In the genomic region with DNA sequence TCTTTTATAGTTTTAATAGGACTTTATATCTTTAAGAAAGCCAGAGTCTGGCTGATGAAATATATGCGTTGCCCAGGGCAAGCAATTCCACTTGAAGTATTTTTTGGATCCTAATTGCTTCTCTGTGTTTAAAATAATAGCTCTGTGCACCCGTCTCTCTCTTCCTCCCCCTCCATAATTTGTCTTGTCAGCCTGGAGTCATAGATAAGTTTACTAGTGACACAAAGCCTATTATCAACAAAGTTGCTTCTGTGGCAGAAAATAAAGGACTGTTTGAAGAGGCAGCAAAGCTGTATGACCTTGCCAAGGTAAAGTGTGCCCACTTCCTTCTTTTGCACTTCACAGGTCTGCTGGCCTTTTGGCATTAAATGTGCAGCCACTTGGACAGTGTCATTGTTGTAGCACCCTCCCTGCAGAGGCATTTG, we compare ENCODE assay signal across 1 cellular context.
TF ChIP-seq lines count a peak whose summit lies in the region.

No MANE protein-coding gene starts in this region.

TF ChIP-seq in HepG2, 621 proteins besides CTCF, POLR2A, EP300 and RAD21 (continued from another document):
- no peak for TF ChIP-seq SOX13 (IDR thresholded peaks at IDR 0.05)
- TF ChIP-seq SOX13 (CRISPR knock-in tag; conservative IDR thresholded peaks at IDR 0.05 in 1 of 2, IDR thresholded peaks at IDR 0.05 in 1 of 2) = peak in 1 of 2 experiments; percentile 64; a peak in 1 of 4 replicates
- TF ChIP-seq ETV5 (CRISPR knock-in tag; IDR thresholded peaks at IDR 0.05; ENCODE audit: borderline replicate concordance) = peak; percentile 25; the same call in 1 of the 2 replicates
- TF ChIP-seq ELF3 (CRISPR knock-in tag; IDR thresholded peaks at IDR 0.05) = 0 out of 2 replicates have a peak, but pooled peaks have one; percentile 21
- TF ChIP-seq SOX5 (CRISPR knock-in tag; IDR thresholded peaks at IDR 0.05; ENCODE audit: borderline replicate concordance) = peak; percentile 58; the same call in 1 of the 2 replicates
- TF ChIP-seq, protein P1, sequence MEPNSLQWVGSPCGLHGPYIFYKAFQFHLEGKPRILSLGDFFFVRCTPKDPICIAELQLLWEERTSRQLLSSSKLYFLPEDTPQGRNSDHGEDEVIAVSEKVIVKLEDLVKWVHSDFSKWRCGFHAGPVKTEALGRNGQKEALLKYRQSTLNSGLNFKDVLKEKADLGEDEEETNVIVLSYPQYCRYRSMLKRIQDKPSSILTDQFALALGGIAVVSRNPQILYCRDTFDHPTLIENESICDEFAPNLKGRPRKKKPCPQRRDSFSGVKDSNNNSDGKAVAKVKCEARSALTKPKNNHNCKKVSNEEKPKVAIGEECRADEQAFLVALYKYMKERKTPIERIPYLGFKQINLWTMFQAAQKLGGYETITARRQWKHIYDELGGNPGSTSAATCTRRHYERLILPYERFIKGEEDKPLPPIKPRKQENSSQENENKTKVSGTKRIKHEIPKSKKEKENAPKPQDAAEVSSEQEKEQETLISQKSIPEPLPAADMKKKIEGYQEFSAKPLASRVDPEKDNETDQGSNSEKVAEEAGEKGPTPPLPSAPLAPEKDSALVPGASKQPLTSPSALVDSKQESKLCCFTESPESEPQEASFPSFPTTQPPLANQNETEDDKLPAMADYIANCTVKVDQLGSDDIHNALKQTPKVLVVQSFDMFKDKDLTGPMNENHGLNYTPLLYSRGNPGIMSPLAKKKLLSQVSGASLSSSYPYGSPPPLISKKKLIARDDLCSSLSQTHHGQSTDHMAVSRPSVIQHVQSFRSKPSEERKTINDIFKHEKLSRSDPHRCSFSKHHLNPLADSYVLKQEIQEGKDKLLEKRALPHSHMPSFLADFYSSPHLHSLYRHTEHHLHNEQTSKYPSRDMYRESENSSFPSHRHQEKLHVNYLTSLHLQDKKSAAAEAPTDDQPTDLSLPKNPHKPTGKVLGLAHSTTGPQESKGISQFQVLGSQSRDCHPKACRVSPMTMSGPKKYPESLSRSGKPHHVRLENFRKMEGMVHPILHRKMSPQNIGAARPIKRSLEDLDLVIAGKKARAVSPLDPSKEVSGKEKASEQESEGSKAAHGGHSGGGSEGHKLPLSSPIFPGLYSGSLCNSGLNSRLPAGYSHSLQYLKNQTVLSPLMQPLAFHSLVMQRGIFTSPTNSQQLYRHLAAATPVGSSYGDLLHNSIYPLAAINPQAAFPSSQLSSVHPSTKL (CRISPR knock-in tag; IDR thresholded peaks at IDR 0.05) = peak; percentile 46; the same call in 1 of the 2 replicates
- TF ChIP-seq SPEN (CRISPR knock-in tag; IDR thresholded peaks at IDR 0.05; ENCODE audit: low read depth) = no peak
- 0 out of 2 replicates have a peak, but pooled peaks have one; percentile 15 for TF ChIP-seq SAP130 (CRISPR knock-in tag; IDR thresholded peaks at IDR 0.05; ENCODE audit: low read depth)
- TF ChIP-seq AGO1 (IDR thresholded peaks at IDR 0.05; ENCODE audit: low read depth, low read length, poor library complexity, severe bottlenecking) = no peak
- 0 out of 2 replicates have a peak, but pooled peaks have one; percentile 8 for TF ChIP-seq RARA (CRISPR knock-in tag; IDR thresholded peaks at IDR 0.05)
- TF ChIP-seq, protein P2, sequence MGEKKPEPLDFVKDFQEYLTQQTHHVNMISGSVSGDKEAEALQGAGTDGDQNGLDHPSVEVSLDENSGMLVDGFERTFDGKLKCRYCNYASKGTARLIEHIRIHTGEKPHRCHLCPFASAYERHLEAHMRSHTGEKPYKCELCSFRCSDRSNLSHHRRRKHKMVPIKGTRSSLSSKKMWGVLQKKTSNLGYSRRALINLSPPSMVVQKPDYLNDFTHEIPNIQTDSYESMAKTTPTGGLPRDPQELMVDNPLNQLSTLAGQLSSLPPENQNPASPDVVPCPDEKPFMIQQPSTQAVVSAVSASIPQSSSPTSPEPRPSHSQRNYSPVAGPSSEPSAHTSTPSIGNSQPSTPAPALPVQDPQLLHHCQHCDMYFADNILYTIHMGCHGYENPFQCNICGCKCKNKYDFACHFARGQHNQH (CRISPR knock-in tag; IDR thresholded peaks at IDR 0.05) = no peak
